In genomic region chr19:55503447-55504251, GRCh38 we compare ENCODE assay signal across 8 cellular contexts. TPM values are rescaled to one million over a fixed set of nuclear protein-coding genes. Genes with fewer than 3 reads are reported as not detected.
DNase-seq lines count a peak whose midpoint lies in the region; ATAC-seq lines count a peak whose summit lies in the region.

No MANE protein-coding gene starts in this region.

- peak overlapping the region; percentile 58 to 85 (median 69) for H3K27ac Mint-ChIP-seq in CD4-positive, CD25-positive, alpha-beta regulatory T cell
- peak overlapping the region; percentile 78 for H3K27ac Mint-ChIP-seq in activated CD4-positive, alpha-beta memory T cell treated with anti-CD3 and anti-CD28 coated beads for 36 hours

- H3K4me1 ChIP-seq in CD4-positive, CD25-positive, alpha-beta regulatory T cell (ENCODE audit: control insufficient read depth, insufficient read depth, low read length, poor library complexity, severe bottlenecking): peaks cover 11% of the 10 kb centered on the region

- DNase-seq in CD4-positive, CD25-positive, alpha-beta regulatory T cell: peak; percentile 83 to 91 (median 90)
- DNase-seq in NCI-H748 treated with DMSO at 0.1 percent for 48 hours (lab: John Stamatoyannopoulos, UW): peak; percentile 85
- DNase-seq in activated CD4-positive, alpha-beta memory T cell treated with anti-CD3 and anti-CD28 coated beads for 36 hours: peak; percentile 94
- DNase-seq in ecto neural progenitor cell (ENCODE audit: low spot score): peak; percentile 96
- DNase-seq in lung microvascular endothelial cell (ENCODE audit: low read depth in 2 of 2): peak; percentile 92 to 96
- peak; percentile 85 to 96 (median 88) for DNase-seq in stimulated activated CD4-positive, alpha-beta T cell treated with anti-CD3 and anti-CD28 coated beads, TNF-alpha, amount 100 ng/mL, for 4 hours (ENCODE audit: low read depth in 3 of 3)

- CTCF ChIA-PET in activated CD4-positive, alpha-beta memory T cell treated with anti-CD3 and anti-CD28 coated beads for 36 hours (lab: Charles Lee): interaction anchor here (0.6 to 3.5 kb wide), 54 partner anchors 9 to 830 kb away, joined by 3 to 93 read pairs (median 5); partner anchors contain the start of genes FIZ1, ISOC2, KMT5C and NAT14

- H3K4me3 Mint-ChIP-seq in CD4-positive, CD25-positive, alpha-beta regulatory T cell: peak overlapping the region; percentile 64 to 90 (median 86)
- H3K4me3 Mint-ChIP-seq in activated CD4-positive, alpha-beta memory T cell treated with anti-CD3 and anti-CD28 coated beads for 36 hours: peak overlapping the region; percentile 69

- H3K4me1 Mint-ChIP-seq in CD4-positive, CD25-positive, alpha-beta regulatory T cell: peaks cover 0 to 17% (median 7%) of the 10 kb centered on the region in 4 donors
- H3K4me1 Mint-ChIP-seq in activated CD4-positive, alpha-beta memory T cell treated with anti-CD3 and anti-CD28 coated beads for 36 hours (ENCODE audit: low read depth): peaks cover 18% of the 10 kb centered on the region

- ATAC-seq in CD4-positive, CD25-positive, alpha-beta regulatory T cell (ENCODE audit: low read depth in 2 of 2): peak; percentile 92 to 93
- ATAC-seq in GM19395 (IDR thresholded peaks at IDR 0.05; ENCODE audit: unreplicated experiment): peak; percentile 96
- ATAC-seq in HG03565 (IDR thresholded peaks at IDR 0.05; ENCODE audit: unreplicated experiment): peak; percentile 89

- H3K27ac ChIP-seq in CD4-positive, CD25-positive, alpha-beta regulatory T cell (ENCODE audit: insufficient read depth, low read length, poor library complexity, severe bottlenecking): peak overlapping the region; percentile 68

- H3K9me3 ChIP-seq in CD4-positive, CD25-positive, alpha-beta regulatory T cell (ENCODE audit: control insufficient read depth in 2 of 2, low read length in 2 of 2): no peaks in the 10 kb centered on the region

- no peaks in the 10 kb centered on the region for H3K36me3 Mint-ChIP-seq in CD4-positive, CD25-positive, alpha-beta regulatory T cell
- H3K36me3 Mint-ChIP-seq in activated CD4-positive, alpha-beta memory T cell treated with anti-CD3 and anti-CD28 coated beads for 36 hours: peaks cover 2% of the 10 kb centered on the region

- peaks cover 0 to 2% (median 0%) of the 10 kb centered on the region in 7 donors for H3K9me3 Mint-ChIP-seq in CD4-positive, CD25-positive, alpha-beta regulatory T cell
- H3K9me3 Mint-ChIP-seq in activated CD4-positive, alpha-beta memory T cell treated with anti-CD3 and anti-CD28 coated beads for 36 hours: no peaks in the 10 kb centered on the region

- peak overlapping the region; percentile 59 for H3K4me3 ChIP-seq in CD4-positive, CD25-positive, alpha-beta regulatory T cell (ENCODE audit: low read depth, low read length)

- H3K27me3 ChIP-seq in CD4-positive, CD25-positive, alpha-beta regulatory T cell (ENCODE audit: control insufficient read depth, insufficient read depth, low read length): no peaks in the 10 kb centered on the region

- intact Hi-C loops in activated CD4-positive, alpha-beta memory T cell treated with anti-CD3 and anti-CD28 coated beads for 36 hours (cut with micrococcal nuclease): loop anchor here (1.0 to 5.0 kb wide), 2 partner anchors 35 to 361 kb away; no protein-coding TSS in a partner anchor

- POLR2A ChIA-PET in activated CD4-positive, alpha-beta memory T cell treated with anti-CD3 and anti-CD28 coated beads for 36 hours (lab: Charles Lee): interaction anchor here (0.8 to 1.5 kb wide), 4 partner anchors 16 to 133 kb away, joined by 3 to 6 read pairs (median 4); partner anchors contain the start of genes ISOC2 and ZNF628

- H3K36me3 ChIP-seq in CD4-positive, CD25-positive, alpha-beta regulatory T cell (ENCODE audit: control insufficient read depth, insufficient read depth, low read length): no peaks in the 10 kb centered on the region

- H3K27me3 Mint-ChIP-seq in CD4-positive, CD25-positive, alpha-beta regulatory T cell: peaks cover 8% of the 10 kb centered on the region
- H3K27me3 Mint-ChIP-seq in activated CD4-positive, alpha-beta memory T cell treated with anti-CD3 and anti-CD28 coated beads for 36 hours: peaks cover 5% of the 10 kb centered on the region

RNA-seq across cellular contexts. Expression of gene SSC5D, which starts 15.4 kb away (rescaled TPM):
- 0.27 TPM for total RNA-seq in CD4-positive, CD25-positive, alpha-beta regulatory T cell
- not detected for polyA plus RNA-seq in CD4-positive, CD25-positive, alpha-beta regulatory T cell
- total RNA-seq in activated CD4-positive, alpha-beta memory T cell treated with anti-CD3 and anti-CD28 coated beads for 36 hours: under 1 TPM in 1 of 2 experiments, not detected in 1; 0.33 TPM
- 0.22 TPM in 1 of 2 replicates, not detected in the other for total RNA-seq in lung microvascular endothelial cell

RNA-seq across cellular contexts. Expression of gene NAT14, which starts 18.7 kb away (rescaled TPM):
- total RNA-seq in CD4-positive, CD25-positive, alpha-beta regulatory T cell: 9.2 TPM
- 1 to 10 TPM; 3.3 to 5.1 (median 4.1) TPM for polyA plus RNA-seq in CD4-positive, CD25-positive, alpha-beta regulatory T cell
- 10 to 100 TPM in 1 of 2 experiments, 1 to 10 TPM in 1; 8.5 to 12.9 TPM for total RNA-seq in activated CD4-positive, alpha-beta memory T cell treated with anti-CD3 and anti-CD28 coated beads for 36 hours
- 5.2 and 7.2 TPM in 2 replicates for total RNA-seq in lung microvascular endothelial cell

RNA-seq across cellular contexts. Expression of gene ZNF628, which starts 27.2 kb away (rescaled TPM):
- total RNA-seq in CD4-positive, CD25-positive, alpha-beta regulatory T cell: 23.9 TPM
- under 1 TPM; 0.05 to 0.22 (median 0.09) TPM for polyA plus RNA-seq in CD4-positive, CD25-positive, alpha-beta regulatory T cell
- total RNA-seq in activated CD4-positive, alpha-beta memory T cell treated with anti-CD3 and anti-CD28 coated beads for 36 hours: 1 to 10 TPM; 5.8 to 6.9 TPM
- total RNA-seq in lung microvascular endothelial cell: 0.65 and 0.79 TPM in 2 replicates

RNA-seq across cellular contexts. Expression of gene SBK2, which starts 33.3 kb away (rescaled TPM):
- total RNA-seq in CD4-positive, CD25-positive, alpha-beta regulatory T cell: not detected
- not detected for polyA plus RNA-seq in CD4-positive, CD25-positive, alpha-beta regulatory T cell
- not detected for total RNA-seq in activated CD4-positive, alpha-beta memory T cell treated with anti-CD3 and anti-CD28 coated beads for 36 hours
- total RNA-seq in lung microvascular endothelial cell: not detected in 2 replicates

RNA-seq across cellular contexts. Expression of gene C19orf85, which starts 39.1 kb away (rescaled TPM):
- not detected for total RNA-seq in CD4-positive, CD25-positive, alpha-beta regulatory T cell
- not detected for polyA plus RNA-seq in CD4-positive, CD25-positive, alpha-beta regulatory T cell
- total RNA-seq in activated CD4-positive, alpha-beta memory T cell treated with anti-CD3 and anti-CD28 coated beads for 36 hours: not detected
- not detected in 2 replicates for total RNA-seq in lung microvascular endothelial cell

Comparison
In these comparisons a context has a peak if more than half of its experiments do, and no peak if none do; other contexts are left out.
1. Peak in every context shown above with its lines: DNase-seq, ATAC-seq, H3K4me3 ChIP-seq and H3K27ac ChIP-seq.